Comparison of ENCODE assay signal across 8 cellular contexts in the genomic region with DNA sequence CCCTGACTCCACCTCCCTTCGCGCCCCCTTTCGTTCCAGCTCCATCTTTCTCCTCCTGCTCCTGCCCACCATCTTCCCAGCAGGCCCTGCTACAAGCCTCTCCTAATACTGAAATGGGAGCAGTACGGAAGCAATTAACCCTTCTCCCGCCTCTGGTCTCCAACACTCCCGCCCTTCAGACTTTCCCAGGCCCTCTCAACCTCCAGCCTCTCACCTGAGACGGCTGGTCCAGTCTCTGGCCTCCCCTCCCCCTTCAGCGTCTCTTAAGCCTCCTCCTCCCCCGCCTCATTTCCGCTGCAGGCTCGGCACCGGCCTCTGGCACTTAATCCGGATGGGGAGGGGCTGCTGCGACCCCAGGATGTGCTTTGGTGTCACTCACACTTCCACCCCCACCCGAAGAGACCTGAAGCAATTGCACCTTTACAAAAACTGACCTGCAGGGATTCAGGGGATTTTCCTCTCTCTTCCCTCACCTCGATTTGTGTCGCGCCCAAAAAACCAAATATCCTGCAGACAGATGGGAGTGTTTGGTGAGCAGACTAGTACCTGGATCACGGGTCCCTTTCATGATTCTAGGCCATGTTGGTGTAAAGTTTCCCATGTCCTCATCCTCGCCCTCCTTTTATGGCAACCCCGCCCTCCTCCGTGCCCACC. TPM values are rescaled to one million over a fixed set of nuclear protein-coding genes. Genes with fewer than 3 reads are reported as not detected.
DNase-seq lines count a peak whose midpoint lies in the region; ATAC-seq and TF ChIP-seq lines count a peak whose summit lies in the region.

No MANE protein-coding gene starts in this region.

- peak in 4 of 7 experiments; percentile 5 to 34 (median 20) for DNase-seq in CD8-positive, alpha-beta T cell
- peak in 3 of 5 donors; percentile 11 to 50 (median 13) for DNase-seq in T-helper 1 cell
- DNase-seq in left colon, result peak; percentile 61 to 67
- peak; percentile 33 to 56 for DNase-seq in stimulated activated CD4-positive, alpha-beta T cell treated with anti-CD3 and anti-CD28 coated beads, Interleukin-2, amount 100 ng/mL, for 24 hours
- DNase-seq in dedifferentiated amniotic fluid mesenchymal stem cell (ENCODE audit: extremely low spot score), result no peak

- H3K27ac ChIP-seq in CD8-positive, alpha-beta T cell (ENCODE audit: low read depth, low read length), result peak overlapping the region; percentile 81
- peak overlapping the region; percentile 85 for H3K27ac ChIP-seq in HUES6 (ENCODE audit: low read depth, low read length)
- H3K27ac ChIP-seq in cingulate gyrus (ENCODE audit: low read depth, low read length), result peak overlapping the region; percentile 75

- no peaks in the 10 kb centered on the region for H3K9me3 ChIP-seq in CD8-positive, alpha-beta T cell (ENCODE audit: low read length)
- H3K9me3 ChIP-seq in HUES6 (ENCODE audit: control insufficient read depth, insufficient read depth, low read depth, low read length), result no peaks in the 10 kb centered on the region

- peak overlapping the region; percentile 73 for H3K4me3 ChIP-seq in CD8-positive, alpha-beta T cell (ENCODE audit: low read depth, low read length)
- H3K4me3 ChIP-seq in HUES6 (ENCODE audit: low read depth, low read length), result peak overlapping the region; percentile 87

- no peaks in the 10 kb centered on the region for H3K36me3 ChIP-seq in CD8-positive, alpha-beta T cell (ENCODE audit: insufficient read depth, low read length)
- H3K36me3 ChIP-seq in HUES6 (ENCODE audit: control insufficient read depth, insufficient read depth, low read length), result peaks cover 17% of the 10 kb centered on the region

- H3K27ac Mint-ChIP-seq in CD8-positive, alpha-beta T cell, result peak overlapping the region; percentile 92

- H3K4me1 Mint-ChIP-seq in CD8-positive, alpha-beta T cell (ENCODE audit: low read depth), result peaks cover 34% of the 10 kb centered on the region

- peak; percentile 43 for ATAC-seq in CD8-positive, alpha-beta T cell
- peak; percentile 46 for ATAC-seq in GM19455 (IDR thresholded peaks at IDR 0.05; ENCODE audit: unreplicated experiment)
- ATAC-seq in left colon, result peak; percentile 71

- no peaks in the 10 kb centered on the region for H3K9me3 Mint-ChIP-seq in CD8-positive, alpha-beta T cell

- intact Hi-C loops in CD8-positive, alpha-beta T cell (cut with DNase I, micrococcal nuclease), result loop anchor here in 1 of 2 experiments (2.0 kb wide), 2 partner anchors 39 to 55 kb away; a partner anchor contains a TSS
- intact Hi-C loops in left colon (cut with DNase I, micrococcal nuclease), result no loop called here

- H3K9ac ChIP-seq in HUES6 (ENCODE audit: low read length), result peak overlapping the region; percentile 93

- H3K4me1 ChIP-seq in CD8-positive, alpha-beta T cell (ENCODE audit: insufficient read depth, low read length), result no peaks in the 10 kb centered on the region
- H3K4me1 ChIP-seq in HUES6 (ENCODE audit: control insufficient read depth, insufficient read depth, low read length), result peaks cover 31% of the 10 kb centered on the region

- CTCF ChIA-PET in CD8-positive, alpha-beta T cell (lab: Charles Lee), result no interaction called here

- H3K36me3 Mint-ChIP-seq in CD8-positive, alpha-beta T cell, result peaks cover 13% of the 10 kb centered on the region

- H3K27me3 ChIP-seq in CD8-positive, alpha-beta T cell (ENCODE audit: insufficient read depth, low read length), result no peaks in the 10 kb centered on the region
- H3K27me3 ChIP-seq in HUES6 (ENCODE audit: control insufficient read depth, insufficient read depth, low read length), result peaks cover 7% of the 10 kb centered on the region; the same call in 1 of the 2 replicates

- peak overlapping the region; percentile 95 for H3K4me3 Mint-ChIP-seq in CD8-positive, alpha-beta T cell

- POLR2A ChIA-PET in CD8-positive, alpha-beta T cell (lab: Charles Lee), result interaction anchor here (1.0 kb wide), 1 partner anchor 39 kb away, joined by 3 read pairs; a partner anchor contains a TSS

- H3K27me3 Mint-ChIP-seq in CD8-positive, alpha-beta T cell (ENCODE audit: low read depth), result no peaks in the 10 kb centered on the region

- no peak for TF ChIP-seq CTCF in CD8-positive, alpha-beta T cell (IDR thresholded peaks at IDR 0.05)

RNA-seq across cellular contexts. Expression of a gene that starts 0.7 kb away (rescaled TPM):
- 10 to 100 TPM; 11.3 to 11.8 TPM for total RNA-seq in CD8-positive, alpha-beta T cell
- 10 to 100 TPM; 29.2 to 36.4 TPM for total RNA-seq in left colon

RNA-seq across cellular contexts. Expression of a gene that starts 22.3 kb away (rescaled TPM):
- not detected for total RNA-seq in CD8-positive, alpha-beta T cell
- not detected for total RNA-seq in left colon

RNA-seq across cellular contexts. Expression of a gene that starts 39.4 kb away (rescaled TPM):
- 10 to 100 TPM; 50.6 to 54.3 TPM for total RNA-seq in CD8-positive, alpha-beta T cell
- 10 to 100 TPM; 12.3 to 16.8 TPM for total RNA-seq in left colon

RNA-seq across cellular contexts. Expression of a gene that starts 56.5 kb away (rescaled TPM):
- 10 to 100 TPM; 57.6 to 59.3 TPM for total RNA-seq in CD8-positive, alpha-beta T cell
- total RNA-seq in left colon, result 1 to 10 TPM; 5.1 to 7.8 TPM
